ENCODE assay signal across 1 cellular context in genomic region chr1:23691499-23692307, GRCh38.
A peak's percentile ranks its signal among the peaks of the same experiment; 100 is the strongest.
TF ChIP-seq lines count a peak whose summit lies in the region.

Gene RPL11 (plus strand): TSS chr1:23691806. CDS start chr1:23691824, 18 bp downstream.

TF ChIP-seq in HepG2, 621 proteins besides CTCF, POLR2A, EP300 and RAD21 (continued from another document and continues in another):
- peak; percentile 13; the same call in 1 of the 2 replicates for TF ChIP-seq ZNF609 (CRISPR knock-in tag; IDR thresholded peaks at IDR 0.05; ENCODE audit: borderline replicate concordance)
- TF ChIP-seq ZNF441 (CRISPR knock-in tag; IDR thresholded peaks at IDR 0.05; ENCODE audit: borderline replicate concordance): no peak
- 0 out of 2 replicates have a peak, but pooled peaks have one; percentile 30 for TF ChIP-seq HMGXB3 (CRISPR knock-in tag; IDR thresholded peaks at IDR 0.05; ENCODE audit: borderline replicate concordance)
- no peak for TF ChIP-seq NFIB (CRISPR knock-in tag; IDR thresholded peaks at IDR 0.05; ENCODE audit: borderline replicate concordance)
- no peak for TF ChIP-seq NR2F1 (CRISPR knock-in tag; IDR thresholded peaks at IDR 0.05)
- TF ChIP-seq SMC3 (IDR thresholded peaks at IDR 0.05; ENCODE audit: low read length): no peak
- TF ChIP-seq ZNF350 (CRISPR knock-in tag; IDR thresholded peaks at IDR 0.05; ENCODE audit: borderline replicate concordance, low read depth): peak; percentile 91
- TF ChIP-seq IKZF5 (CRISPR knock-in tag; IDR thresholded peaks at IDR 0.05): 0 out of 2 replicates have a peak, but pooled peaks have one; percentile 62
- peak; percentile 90; the same call in 1 of the 2 replicates for TF ChIP-seq IRF9 (CRISPR knock-in tag; IDR thresholded peaks at IDR 0.05; ENCODE audit: borderline replicate concordance)
- 0 out of 2 replicates have a peak, but pooled peaks have one; percentile 39 for TF ChIP-seq ESRRA (CRISPR knock-in tag; IDR thresholded peaks at IDR 0.05; ENCODE audit: low read depth)
- no peak for TF ChIP-seq ZBTB4 (CRISPR knock-in tag; IDR thresholded peaks at IDR 0.05; ENCODE audit: borderline replicate concordance)
- peak; percentile 83 for TF ChIP-seq HOXA3 (CRISPR knock-in tag; IDR thresholded peaks at IDR 0.05)
- no peak for TF ChIP-seq PRPF4 (IDR thresholded peaks at IDR 0.05; ENCODE audit: low read depth, low read length, poor library complexity, severe bottlenecking)
- TF ChIP-seq THAP7 (CRISPR knock-in tag; IDR thresholded peaks at IDR 0.05): peak; percentile 50; the same call in 1 of the 2 replicates
- TF ChIP-seq MNT (IDR thresholded peaks at IDR 0.05): no peak
- TF ChIP-seq TRAFD1 (CRISPR knock-in tag; IDR thresholded peaks at IDR 0.05; ENCODE audit: borderline replicate concordance): peak; percentile 92; the same call in 1 of the 2 replicates
- TF ChIP-seq ZNF564 (CRISPR knock-in tag; IDR thresholded peaks at IDR 0.05): no peak
- TF ChIP-seq ZNF224 (CRISPR knock-in tag; IDR thresholded peaks at IDR 0.05): 0 out of 2 replicates have a peak, but pooled peaks have one; percentile 46
- 0 out of 2 replicates have a peak, but pooled peaks have one; percentile 57 for TF ChIP-seq ZNF276 (CRISPR knock-in tag; IDR thresholded peaks at IDR 0.05; ENCODE audit: low read depth)
- TF ChIP-seq FOXO1 (CRISPR knock-in tag; IDR thresholded peaks at IDR 0.05): no peak; the same call in 1 of the 2 replicates
- TF ChIP-seq DNMT3B (CRISPR knock-in tag; conservative IDR thresholded peaks at IDR 0.05): no peak
- TF ChIP-seq JUNB (CRISPR knock-in tag; IDR thresholded peaks at IDR 0.05; ENCODE audit: borderline replicate concordance): no peak
- TF ChIP-seq CENPX (CRISPR knock-in tag; IDR thresholded peaks at IDR 0.05): no peak
- TF ChIP-seq SOX6 (IDR thresholded peaks at IDR 0.05): no peak
- TF ChIP-seq SOX6 (CRISPR knock-in tag; IDR thresholded peaks at IDR 0.05): peak; percentile 77
- TF ChIP-seq RBM22 (optimal IDR thresholded peaks at IDR 0.05; ENCODE audit: low read length): peak; percentile 31
- TF ChIP-seq HIC2 (CRISPR knock-in tag; IDR thresholded peaks at IDR 0.05; ENCODE audit: low read depth): no peak
- no peak for TF ChIP-seq ZNF557 (CRISPR knock-in tag; IDR thresholded peaks at IDR 0.05)
